In genomic region chr18:10519999-10520935, GRCh38 we compare ENCODE assay signal across 8 cellular contexts. TPM values are rescaled to one million over a fixed set of nuclear protein-coding genes. Genes with fewer than 3 reads are reported as not detected.
DNase-seq lines count a peak whose midpoint lies in the region; ATAC-seq, FAIRE-seq and TF ChIP-seq lines count a peak whose summit lies in the region.

No MANE protein-coding gene starts in this region.

- H3K36me3 Mint-ChIP-seq in Caco-2 (ENCODE audit: insufficient read depth, unreplicated experiment): no peaks in the 10 kb centered on the region

- peaks cover 7% of the 10 kb centered on the region for H3K4me1 Mint-ChIP-seq in Caco-2 (ENCODE audit: low read depth, unreplicated experiment)

- H3K27me3 Mint-ChIP-seq in Caco-2 (ENCODE audit: insufficient read depth, unreplicated experiment): peaks cover 16% of the 10 kb centered on the region

- H3K36me3 ChIP-seq in Caco-2 (ENCODE audit: control insufficient read depth, insufficient read depth, low read length) (no peaks in the 10 kb centered on the region), tibial nerve (no peaks in the 10 kb centered on the region)

- H3K4me1 ChIP-seq in Caco-2: peaks cover 3% of the 10 kb centered on the region; the same call in 1 of the 2 replicates
- H3K4me1 ChIP-seq in tibial nerve: peaks cover 0 to 42% (median 20%) of the 10 kb centered on the region in 4 donors

- H3K9me3 ChIP-seq in Caco-2 (no peaks in the 10 kb centered on the region), tibial nerve (peaks cover 0 to 12% (median 0%) of the 10 kb centered on the region in 4 donors)

- FAIRE-seq in RCC 7860 (lab: Jason Lieb, UNC): no peak

- H3K4me3 ChIP-seq in Caco-2 (ENCODE audit: low read depth, low read length) (no peak overlapping the region), fibroblast of villous mesenchyme (ENCODE audit: low read depth, low read length) (no peak overlapping the region), tibial nerve (no peak overlapping the region)

- DNase-seq in Caco-2 (peak; percentile 80 to 81), RCC 7860 (ENCODE audit: low spot score) (peak; percentile 21), fibroblast of villous mesenchyme (ENCODE audit: low read depth) (peak; percentile 96), non-pigmented ciliary epithelial cell (ENCODE audit: low read depth) (peak; percentile 65), tibial nerve (ENCODE audit: low spot score in 2 of 2) (peak; percentile 72 to 92)
- peak; percentile 18 for DNase-seq in activated effector memory CD4-positive, alpha-beta T cell treated with Interleukin-2 at 50 U/mL for 16 hours

- intact Hi-C loops in Caco-2 (cut with micrococcal nuclease; ENCODE audit: unreplicated experiment): loop anchor here (1.0 to 10.0 kb wide), 3 partner anchors 185 to 549 kb away; no protein-coding TSS in a partner anchor

- CTCF ChIA-PET in Caco-2 (lab: Charles Lee): interaction anchor here (0.6 to 1.7 kb wide), 3 partner anchors 514 to 945 kb away, joined by 3 to 6 read pairs (median 3); no protein-coding TSS in a partner anchor

- peak overlapping the region; percentile 54 to 89 (median 75) for H3K27ac ChIP-seq in tibial nerve

- no peak overlapping the region for H3K4me3 Mint-ChIP-seq in Caco-2 (ENCODE audit: unreplicated experiment)

- H3K27me3 ChIP-seq in Caco-2 (replicated peaks; ENCODE audit: control insufficient read depth, insufficient read depth, low read length): peaks cover 1% of the 10 kb centered on the region
- no peaks in the 10 kb centered on the region for H3K27me3 ChIP-seq in tibial nerve

- peak in 1 of 2 donors; percentile 9 for TF ChIP-seq POLR2A in tibial nerve (IDR thresholded peaks at IDR 0.05)

- H3K9me3 Mint-ChIP-seq in Caco-2 (ENCODE audit: unreplicated experiment): no peaks in the 10 kb centered on the region

- H3K27ac Mint-ChIP-seq in Caco-2 (ENCODE audit: unreplicated experiment): no peak overlapping the region

- no TSS peak for BruUV-seq in Caco-2 (replicated peaks; lab: Mats Ljungman, UMichigan)

- ATAC-seq in GM21447 (IDR thresholded peaks at IDR 0.05; ENCODE audit: unreplicated experiment): peak; percentile 67

- POLR2A ChIA-PET in Caco-2 (lab: Charles Lee): no interaction called here

- TF ChIP-seq CTCF in Caco-2 (IDR thresholded peaks at IDR 0.05; ENCODE audit: insufficient read depth in 1 of 2, low read depth in 1 of 2, low read length in 1 of 2, severe bottlenecking in 1 of 2, unreplicated experiment in 1 of 2) (peak; percentile 73 to 91), LNCAP (IDR thresholded peaks at IDR 0.05) (peak; percentile 87), fibroblast of villous mesenchyme (IDR thresholded peaks at IDR 0.05; ENCODE audit: insufficient read depth, low read depth, low read length) (peak; percentile 76), tibial nerve (IDR thresholded peaks at IDR 0.05) (peak; percentile 73 to 86 (median 82))

- 22% methylated on average over 17 of the region's 17 CpGs for WGBS in tibial nerve, 2 donors

- peak; percentile 68 to 95 for TF ChIP-seq EP300 in tibial nerve (IDR thresholded peaks at IDR 0.05)

RNA-seq across cellular contexts. Expression of gene NAPG, which starts 5.6 kb away (rescaled TPM):
- total RNA-seq in Caco-2 (2022): 41.5 and 42.6 TPM in 2 replicates
- 50.6 and 67.8 TPM in 2 replicates for total RNA-seq in fibroblast of villous mesenchyme
- 10 to 100 TPM; 19.0 to 37.9 (median 27.7) TPM for total RNA-seq in tibial nerve

Comparison
In these comparisons a context has a peak if more than half of its experiments do, and no peak if none do; other contexts are left out.
1. DNase-seq: peak in every context shown above with its lines; median percentile 96 in fibroblast of villous mesenchyme; 82 in tibial nerve; 80 in Caco-2; 65 in non-pigmented ciliary epithelial cell; 21 in RCC 7860; 18 in activated effector memory CD4-positive, alpha-beta T cell treated with Interleukin-2 at 50 U/mL for 16 hours.